Comparison of ENCODE assay signal across 24 cellular contexts in the genomic region with DNA sequence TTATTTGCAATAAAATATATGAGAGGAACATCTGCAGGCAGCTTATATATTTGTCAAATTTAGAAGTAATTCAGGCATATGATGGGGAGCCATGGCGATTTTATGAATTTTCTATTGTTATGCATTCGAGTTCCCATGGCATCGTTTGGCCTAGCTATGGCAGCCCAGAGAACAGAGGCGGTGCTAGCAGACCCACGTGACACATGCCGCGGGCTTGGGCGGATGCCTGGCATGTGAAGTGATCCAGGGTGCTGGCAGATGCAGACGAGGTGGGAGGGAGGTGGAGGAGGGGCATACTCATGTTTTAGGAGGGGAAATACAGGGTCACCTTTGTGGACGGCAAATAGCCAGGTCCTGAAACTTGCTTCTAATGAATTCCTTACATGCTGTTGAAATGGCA.
A peak's percentile ranks its signal among the peaks of the same experiment; 100 is the strongest.
DNase-seq lines count a peak whose midpoint lies in the region; ATAC-seq and TF ChIP-seq lines count a peak whose summit lies in the region.
"Had no signal": no experiment of that assay in that cellular context is flagged by ENCODE, and none has a peak within 500 bp of the region (broad histone marks: within the 10 kb centered on the region; RNA-seq: fewer than 3 reads in every experiment).

No MANE protein-coding gene starts in this region.

- DNase-seq in Caco-2 (no peak), M059J (ENCODE audit: low read depth) (peak; percentile 16), left ventricle myocardium superior (peak; percentile 55), neural progenitor cell (ENCODE audit: low spot score) (no peak), thyroid gland (no peak), AG08395 (ENCODE audit: low spot score) (no peak), HEK293T (ENCODE audit: extremely low spot score) (no peak)
- no peak for DNase-seq in activated CD4-positive, alpha-beta T cell treated with anti-CD3 and anti-CD28 coated beads for 48 hours
- DNase-seq: activated CD4-positive, alpha-beta T cell treated with anti-CD3 and anti-CD28 coated beads for 4 hours; activated CD8-positive, alpha-beta memory T cell treated with anti-CD3 and anti-CD28 coated beads, Interleukin-2, amount 10 ng/mL, durations not matched to agents 7 days and 5 days; CD8-positive, alpha-beta T cell; DND-41; H7; lower lobe of right lung; NCI-H2081 treated with DMSO at 0.1 percent for 48 hours; NCI-H526; pancreas; SHP77 treated with DMSO at 0.1 percent for 48 hours; stimulated activated CD4-positive, alpha-beta T cell treated with anti-CD3 and anti-CD28 coated beads, Interleukin-2, amount 100 ng/mL, for 24 hours; stimulated activated naive B cell treated with anti-CD40 and anti-IgM and Interleukin-4, amounts not matched to agents 10 μg/mL and 1 μg/mL and 100 μg/mL, for 72 hours; T-cell had no signal

- H3K4me3 ChIP-seq in Caco-2 (ENCODE audit: low read depth, low read length): peak overlapping the region; percentile 25; the same call in 1 of the 2 replicates
- no peak overlapping the region for H3K4me3 ChIP-seq in neural progenitor cell
- no peak overlapping the region for H3K4me3 ChIP-seq in thyroid gland (replicated peaks in 1 of 3)
- H3K4me3 ChIP-seq: lower lobe of right lung, pancreas, tibial nerve had no signal

- H3K27me3 Mint-ChIP-seq in Caco-2 (ENCODE audit: insufficient read depth, unreplicated experiment): no peaks in the 10 kb centered on the region
- H3K27me3 Mint-ChIP-seq in neural progenitor cell (ENCODE audit: insufficient read depth, low read depth): peaks cover 35% of the 10 kb centered on the region
- H3K27me3 Mint-ChIP-seq: activated naive CD8-positive, alpha-beta T cell; stimulated activated naive B cell treated with anti-CD40 and anti-IgM and Interleukin-4, amounts not matched to agents 10 μg/mL and 1 μg/mL and 100 μg/mL, for 72 hours; T-cell had no signal

- H2AFZ ChIP-seq in neural progenitor cell (replicated peaks): no peak overlapping the region

- POLR2A ChIA-PET in Caco-2 (lab: Charles Lee) (interaction anchor here (1.0 kb wide), 1 partner anchor 122 kb away, joined by 5 read pairs; no protein-coding TSS in a partner anchor), HEK293T (lab: Yijun Ruan, JAX) (no interaction called here)

- H3K36me3 ChIP-seq in Caco-2 (ENCODE audit: control insufficient read depth, insufficient read depth, low read length): no peaks in the 10 kb centered on the region
- no peaks in the 10 kb centered on the region for H3K36me3 ChIP-seq in neural progenitor cell
- no peaks in the 10 kb centered on the region for H3K36me3 ChIP-seq in thyroid gland
- H3K36me3 ChIP-seq: lower lobe of right lung, pancreas had no signal

- no TSS peak for BruUV-seq in Caco-2 (replicated peaks; lab: Mats Ljungman, UMichigan)

- H3K27me3 ChIP-seq in Caco-2 (replicated peaks; ENCODE audit: control insufficient read depth, insufficient read depth, low read length) (no peaks in the 10 kb centered on the region), neural progenitor cell (peaks cover 89% of the 10 kb centered on the region), thyroid gland (no peaks in the 10 kb centered on the region)
- H3K27me3 ChIP-seq: pancreas, tibial nerve had no signal

- 87 to 98% methylated on average over 10 of the region's 10 CpGs for WGBS in thyroid gland, 2 donors

- peaks cover 40% of the 10 kb centered on the region for H3K4me1 Mint-ChIP-seq in Caco-2 (ENCODE audit: low read depth, unreplicated experiment)
- H3K4me1 Mint-ChIP-seq in neural progenitor cell: peaks cover 95% of the 10 kb centered on the region
- H3K4me1 Mint-ChIP-seq: activated CD8-positive, alpha-beta memory T cell treated with anti-CD3 and anti-CD28 coated beads, Interleukin-2, amount 10 ng/mL, durations not matched to agents 7 days and 5 days; T-cell had no signal

- H3K27ac ChIP-seq in neural progenitor cell (no peak overlapping the region), thyroid gland (no peak overlapping the region)
- H3K27ac ChIP-seq: KMS-11, lower lobe of right lung, pancreas had no signal

- H3K9ac ChIP-seq in neural progenitor cell: no peak overlapping the region
- H3K9ac ChIP-seq: KMS-11 had no signal

- H3K27ac Mint-ChIP-seq in Caco-2 (ENCODE audit: unreplicated experiment) (peak overlapping the region; percentile 92), neural progenitor cell (no peak overlapping the region)
- H3K27ac Mint-ChIP-seq: activated CD8-positive, alpha-beta memory T cell treated with anti-CD3 and anti-CD28 coated beads, Interleukin-2, amount 10 ng/mL, durations not matched to agents 7 days and 5 days; activated naive CD8-positive, alpha-beta T cell; CD8-positive, alpha-beta T cell; stimulated activated naive B cell treated with anti-CD40 and anti-IgM and Interleukin-4, amounts not matched to agents 10 μg/mL and 1 μg/mL and 100 μg/mL, for 72 hours; T-cell had no signal

- H3F3A ChIP-seq in neural progenitor cell (ENCODE audit: low read depth): peaks cover 22% of the 10 kb centered on the region

- no peaks in the 10 kb centered on the region for H3K36me3 Mint-ChIP-seq in Caco-2 (ENCODE audit: insufficient read depth, unreplicated experiment)
- H3K36me3 Mint-ChIP-seq in neural progenitor cell: peaks cover 16% of the 10 kb centered on the region
- H3K36me3 Mint-ChIP-seq: activated CD8-positive, alpha-beta memory T cell treated with anti-CD3 and anti-CD28 coated beads, Interleukin-2, amount 10 ng/mL, durations not matched to agents 7 days and 5 days; activated naive CD8-positive, alpha-beta T cell; CD8-positive, alpha-beta T cell; T-cell had no signal

- peaks cover 49% of the 10 kb centered on the region for H4K20me1 ChIP-seq in neural progenitor cell (ENCODE audit: low read depth)

- H3K4me2 ChIP-seq in neural progenitor cell: no peak overlapping the region
- H3K4me2 ChIP-seq: KMS-11 had no signal

- no peak for TF ChIP-seq POLR2A in thyroid gland (IDR thresholded peaks at IDR 0.05)

- intact Hi-C loops in Caco-2 (cut with micrococcal nuclease; ENCODE audit: unreplicated experiment) (loop anchor here (1.0 to 5.0 kb wide), 3 partner anchors 16 to 353 kb away; no protein-coding TSS in a partner anchor), left ventricle myocardium superior (cut with micrococcal nuclease) (no loop called here), thyroid gland (cut with DNase I) (no loop called here)

- H3K79me2 ChIP-seq in neural progenitor cell (ENCODE audit: low read depth): no peaks in the 10 kb centered on the region

- H3K4me1 ChIP-seq in Caco-2: peaks cover 28% of the 10 kb centered on the region
- H3K4me1 ChIP-seq in neural progenitor cell: peaks cover 31% of the 10 kb centered on the region
- peaks cover 18 to 19% of the 10 kb centered on the region in 2 donors for H3K4me1 ChIP-seq in thyroid gland
- H3K4me1 ChIP-seq: lower lobe of right lung, tibial nerve had no signal

- H3K4me3 Mint-ChIP-seq in Caco-2 (ENCODE audit: unreplicated experiment) (peak overlapping the region; percentile 4), neural progenitor cell (peak overlapping the region; percentile 54)
- H3K4me3 Mint-ChIP-seq: activated CD8-positive, alpha-beta memory T cell treated with anti-CD3 and anti-CD28 coated beads, Interleukin-2, amount 10 ng/mL, durations not matched to agents 7 days and 5 days; activated naive CD8-positive, alpha-beta T cell; CD8-positive, alpha-beta T cell; stimulated activated naive B cell treated with anti-CD40 and anti-IgM and Interleukin-4, amounts not matched to agents 10 μg/mL and 1 μg/mL and 100 μg/mL, for 72 hours; T-cell had no signal

- TF ChIP-seq CTCF in Caco-2 (IDR thresholded peaks at IDR 0.05; ENCODE audit: insufficient read depth in 1 of 2, low read depth in 1 of 2, low read length in 1 of 2, severe bottlenecking in 1 of 2, unreplicated experiment in 1 of 2) (no peak), neural progenitor cell (IDR thresholded peaks at IDR 0.05) (no peak), thyroid gland (IDR thresholded peaks at IDR 0.05) (no peak)

- no peaks in the 10 kb centered on the region for H3K9me3 ChIP-seq in Caco-2
- H3K9me3 ChIP-seq in neural progenitor cell (ENCODE audit: low read depth): no peaks in the 10 kb centered on the region
- H3K9me3 ChIP-seq in thyroid gland: no peaks in the 10 kb centered on the region
- H3K9me3 ChIP-seq: lower lobe of right lung, pancreas, tibial nerve had no signal

- CTCF ChIA-PET in Caco-2 (lab: Charles Lee): no interaction called here
- CTCF ChIA-PET in HEK293T (lab: Yijun Ruan, JAX): no interaction called here

- peak; percentile 39 for ATAC-seq in left ventricle myocardium superior
- ATAC-seq: activated CD8-positive, alpha-beta memory T cell treated with anti-CD3 and anti-CD28 coated beads, Interleukin-2, amount 10 ng/mL, durations not matched to agents 7 days and 5 days; CD8-positive, alpha-beta T cell; lower lobe of right lung; stimulated activated naive B cell treated with anti-CD40 and anti-IgM and Interleukin-4, amounts not matched to agents 10 μg/mL and 1 μg/mL and 100 μg/mL, for 72 hours; T-cell had no signal

- H3K9me3 Mint-ChIP-seq in Caco-2 (ENCODE audit: unreplicated experiment): peaks cover 11% of the 10 kb centered on the region
- no peaks in the 10 kb centered on the region for H3K9me3 Mint-ChIP-seq in neural progenitor cell
- H3K9me3 Mint-ChIP-seq: CD8-positive, alpha-beta T cell; stimulated activated naive B cell treated with anti-CD40 and anti-IgM and Interleukin-4, amounts not matched to agents 10 μg/mL and 1 μg/mL and 100 μg/mL, for 72 hours had no signal

TF ChIP-seq in HEK293T, 16 proteins besides CTCF, POLR2A, EP300 and RAD21:
- no peak for TF ChIP-seq FOXA1 (IDR thresholded peaks at IDR 0.05)
- TF ChIP-seq FOXM1 (IDR thresholded peaks at IDR 0.05; ENCODE audit: borderline replicate concordance): no peak
- TF ChIP-seq SUZ12 (IDR thresholded peaks at IDR 0.05): no peak

Comparison
In these comparisons a context has a peak if more than half of its experiments do, and no peak if none do; other contexts are left out.
1. DNase-seq: peak in M059J (single experiment) and left ventricle myocardium superior (single experiment); none in Caco-2 (0 of 2), neural progenitor cell (single experiment), thyroid gland (0 of 2), AG08395 (single experiment), HEK293T (single experiment) and activated CD4-positive, alpha-beta T cell treated with anti-CD3 and anti-CD28 coated beads for 48 hours (single experiment).